In genomic region chr16:28974007-28974436, GRCh38 we compare ENCODE assay signal across 8 cellular contexts. TPM values are rescaled to one million over a fixed set of nuclear protein-coding genes. Genes with fewer than 3 reads are reported as not detected.
DNase-seq lines count a peak whose midpoint lies in the region; ATAC-seq lines count a peak whose summit lies in the region.

No MANE protein-coding gene starts in this region.

- H3K4me2 ChIP-seq in skeletal muscle satellite cell (ENCODE audit: low read length) = peak overlapping the region; percentile 94

- 0 out of 2 replicates have a peak, but pooled peaks cover 8% of the 10 kb centered on the region for H3K36me3 ChIP-seq in HUES64 (ENCODE audit: insufficient read depth, low read length)
- H3K36me3 ChIP-seq in skeletal muscle satellite cell (ENCODE audit: insufficient read depth, low read length) = peaks cover 4% of the 10 kb centered on the region

- WGBS in HUES64 = under 1% methylated on average over 17 of the region's 17 CpGs

- H3K4me1 ChIP-seq in HUES64 (ENCODE audit: insufficient read depth, low read length) = no peaks in the 10 kb centered on the region
- peaks cover 13% of the 10 kb centered on the region for H3K4me1 ChIP-seq in skeletal muscle satellite cell (ENCODE audit: control insufficient read depth, insufficient read depth, low read length)

- H3K27me3 ChIP-seq in HUES64 (ENCODE audit: insufficient read depth, low read length) (no peaks in the 10 kb centered on the region), skeletal muscle satellite cell (ENCODE audit: control insufficient read depth, insufficient read depth, low read length) (no peaks in the 10 kb centered on the region)

- ATAC-seq in GM18858 (IDR thresholded peaks at IDR 0.05; ENCODE audit: unreplicated experiment) = peak; percentile 5

- DNase-seq in C1 segment of cervical spinal cord (lab: John Stamatoyannopoulos, UW) (peak in 10 of 14 donors; percentile 37 to 74 (median 54)), RPMI7951 (ENCODE audit: low read depth) (peak; percentile 65), caudate nucleus (lab: John Stamatoyannopoulos, UW) (peak in 56 of 61 donors; percentile 7 to 83 (median 44)), iris pigment epithelial cell (ENCODE audit: low read depth) (peak; percentile 57), retina (no peak)

- H3K9me3 ChIP-seq in HUES64 (ENCODE audit: insufficient read depth, low read depth, low read length) = no peaks in the 10 kb centered on the region
- H3K9me3 ChIP-seq in skeletal muscle satellite cell (replicated peaks; ENCODE audit: low read length) = no peaks in the 10 kb centered on the region

- peak overlapping the region; percentile 97 for H3K4me3 ChIP-seq in HUES64 (ENCODE audit: low read length)
- H3K4me3 ChIP-seq in skeletal muscle satellite cell (ENCODE audit: low read length) = peak overlapping the region; percentile 84

- peak overlapping the region; percentile 88 for H3K9ac ChIP-seq in HUES64 (ENCODE audit: low read depth, low read length)
- peak overlapping the region; percentile 95 for H3K9ac ChIP-seq in skeletal muscle satellite cell (ENCODE audit: low read depth, low read length)

- H3K27ac ChIP-seq in HUES64 (ENCODE audit: low read depth, low read length) (peak overlapping the region; percentile 77), caudate nucleus (ENCODE audit: low read depth, low read length) (peak overlapping the region; percentile 91)

RNA-seq across cellular contexts. Expression of gene SPNS1, which starts 0.6 kb away (rescaled TPM):
- polyA plus RNA-seq in HUES64 (2013, experiment 1 of 2) = 29.0 TPM
- 23.8 TPM for polyA plus RNA-seq in HUES64 (2013, experiment 2 of 2)
- 23.2 and 24.9 TPM in 2 replicates for total RNA-seq in RPMI7951 (2014; rRNA removed; shearing (Covaris generic))
- total RNA-seq in skeletal muscle satellite cell (2012; rRNA removed) = 36.5 and 40.8 TPM in 2 replicates

RNA-seq across cellular contexts. Expression of gene LAT, which starts 10.8 kb away (rescaled TPM):
- polyA plus RNA-seq in HUES64 (2013, experiment 1 of 2) = 2.3 TPM
- 1.8 TPM for polyA plus RNA-seq in HUES64 (2013, experiment 2 of 2)
- total RNA-seq in RPMI7951 (2014; rRNA removed; shearing (Covaris generic)) = 0.20 and 0.84 TPM in 2 replicates
- 0.22 and 0.76 TPM in 2 replicates for total RNA-seq in skeletal muscle satellite cell (2012; rRNA removed)

RNA-seq across cellular contexts. Expression of gene NFATC2IP, which starts 23.3 kb away (rescaled TPM):
- 38.7 TPM for polyA plus RNA-seq in HUES64 (2013, experiment 1 of 2)
- polyA plus RNA-seq in HUES64 (2013, experiment 2 of 2) = 31.4 TPM
- 15.7 and 15.9 TPM in 2 replicates for total RNA-seq in RPMI7951 (2014; rRNA removed; shearing (Covaris generic))
- 9.9 and 14.4 TPM in 2 replicates for total RNA-seq in skeletal muscle satellite cell (2012; rRNA removed)

RNA-seq across cellular contexts. Expression of gene CD19, which starts 42.3 kb away (rescaled TPM):
- polyA plus RNA-seq in HUES64 (2013, experiment 1 of 2) = not detected
- not detected for polyA plus RNA-seq in HUES64 (2013, experiment 2 of 2)
- not detected in 2 replicates for total RNA-seq in RPMI7951 (2014; rRNA removed; shearing (Covaris generic))
- not detected in 2 replicates for total RNA-seq in skeletal muscle satellite cell (2012; rRNA removed)

RNA-seq across cellular contexts. Expression of gene RABEP2, which starts 49.0 kb away (rescaled TPM):
- polyA plus RNA-seq in HUES64 (2013, experiment 1 of 2) = 7.6 TPM
- 6.0 TPM for polyA plus RNA-seq in HUES64 (2013, experiment 2 of 2)
- 8.1 and 19.2 TPM in 2 replicates for total RNA-seq in RPMI7951 (2014; rRNA removed; shearing (Covaris generic))
- 21.2 and 26.9 TPM in 2 replicates for total RNA-seq in skeletal muscle satellite cell (2012; rRNA removed)
